ENCODE assay signal across 28 cellular contexts in genomic region chr6:132746049-132746448, GRCh38. TPM values are rescaled to one million over a fixed set of nuclear protein-coding genes. Genes with fewer than 3 reads are reported as not detected.
DNase-seq lines count a peak whose midpoint lies in the region.
"Had no signal": no experiment of that assay in that cellular context is flagged by ENCODE, and none has a peak within 500 bp of the region (broad histone marks: within the 10 kb centered on the region; RNA-seq: fewer than 3 reads in every experiment).

No MANE protein-coding gene starts in this region.

- no peaks in the 10 kb centered on the region for H3K36me3 ChIP-seq in GM23248 (ENCODE audit: low read depth)
- H3K36me3 ChIP-seq in adipocyte (ENCODE audit: control insufficient read depth, insufficient read depth, low read length, severe bottlenecking), result no peaks in the 10 kb centered on the region
- H3K36me3 ChIP-seq in trophoblast cell (ENCODE audit: control insufficient read depth in 1 of 2, insufficient read depth in 2 of 2, low read length in 2 of 2), result no peaks in the 10 kb centered on the region
- H3K36me3 ChIP-seq: BLaER1, transverse colon had no signal

- POLR2A ChIA-PET in activated CD4-positive, alpha-beta memory T cell treated with anti-CD3 and anti-CD28 coated beads, Interleukin-2, amount 10 ng/mL, durations not matched to agents 7 days and 5 days (lab: Charles Lee), result no interaction called here

- H3K4me3 Mint-ChIP-seq in activated CD4-positive, alpha-beta memory T cell treated with anti-CD3 and anti-CD28 coated beads, Interleukin-2, amount 10 ng/mL, durations not matched to agents 7 days and 5 days, result no peak overlapping the region
- H3K4me3 Mint-ChIP-seq: activated CD4-positive, alpha-beta T cell treated with anti-CD3 and anti-CD28 coated beads, Interleukin-2, amount 10 ng/mL, durations not matched to agents 7 days and 5 days; activated CD8-positive, alpha-beta memory T cell treated with anti-CD3 and anti-CD28 coated beads, Interleukin-2, amount 10 ng/mL, durations not matched to agents 7 days and 5 days; activated naive CD4-positive, alpha-beta T cell treated with anti-CD3 and anti-CD28 coated beads for 36 hours; T-helper 2 cell treated with Interferon-gamma antibody and Interleukin-4, amounts not matched to agents 5 μg/mL and 100 μg/mL, for 36 hours had no signal

- no peaks in the 10 kb centered on the region for H3F3A ChIP-seq in GM23248 (ENCODE audit: insufficient read depth)

- no peaks in the 10 kb centered on the region for H3K4me1 ChIP-seq in GM23248 (ENCODE audit: insufficient read depth)
- no peaks in the 10 kb centered on the region for H3K4me1 ChIP-seq in adipocyte (ENCODE audit: control insufficient read depth, insufficient read depth, low read length)
- H3K4me1 ChIP-seq in trophoblast cell (ENCODE audit: control insufficient read depth in 1 of 2, insufficient read depth in 2 of 2, low read length in 2 of 2), result no peaks in the 10 kb centered on the region
- H3K4me1 ChIP-seq: BLaER1, transverse colon had no signal

- H3K9me3 Mint-ChIP-seq in activated CD4-positive, alpha-beta memory T cell treated with anti-CD3 and anti-CD28 coated beads, Interleukin-2, amount 10 ng/mL, durations not matched to agents 7 days and 5 days, result peaks cover 7% of the 10 kb centered on the region
- H3K9me3 Mint-ChIP-seq: immature natural killer cell; T-helper 2 cell treated with Interferon-gamma antibody and Interleukin-4, amounts not matched to agents 5 μg/mL and 100 μg/mL, for 36 hours had no signal

- DNase-seq in GM23248 (peak; percentile 31), NCI-H226 (peak; percentile 58), adipocyte (ENCODE audit: low read depth) (peak; percentile 25), trophoblast cell (peak; percentile 30 to 87), COLO668 (lab: John Stamatoyannopoulos, UW; ENCODE audit: unreplicated experiment) (no peak), NCI-H146 (lab: John Stamatoyannopoulos, UW) (no peak)
- no peak for DNase-seq in activated CD4-positive, alpha-beta memory T cell treated with anti-CD3 and anti-CD28 coated beads, Interleukin-2, amount 10 ng/mL, durations not matched to agents 7 days and 5 days
- DNase-seq: activated CD4-positive, alpha-beta T cell treated with anti-CD3 and anti-CD28 coated beads, Interleukin-2, amount 10 ng/mL, durations not matched to agents 7 days and 5 days; activated CD8-positive, alpha-beta memory T cell treated with anti-CD3 and anti-CD28 coated beads, Interleukin-2, amount 10 ng/mL, durations not matched to agents 7 days and 5 days; activated naive CD4-positive, alpha-beta T cell treated with anti-CD3 and anti-CD28 coated beads for 36 hours; amniotic stem cell; hypothalamus; immature natural killer cell; Karpas-422; NCI-H1092; NCI-H187 treated with DMSO at 0.1 percent for 48 hours; NCI-H526; NK-92 treated with Interleukin-12 subunit alpha and Interleukin-12 subunit beta, amount 100 ng/mL, for 24 hours; SK-N-SH; stimulated activated CD4-positive, alpha-beta T cell treated with anti-CD3 and anti-CD28 coated beads, Interleukin-1b, Interleukin-23, amount 100 ng/mL, for 48 hours; stimulated activated CD8-positive, alpha-beta memory T cell treated with anti-CD3 and anti-CD28 coated beads, Interleukin-4, amount 100 ng/mL, for 48 hours; transverse colon had no signal

- H3K18ac ChIP-seq in trophoblast cell (ENCODE audit: low read length), result no peak overlapping the region

- no peak overlapping the region for H3K27ac ChIP-seq in GM23248
- H3K27ac ChIP-seq in trophoblast cell (ENCODE audit: low read depth, low read length), result no peak overlapping the region
- H3K27ac ChIP-seq: BLaER1, RWPE1, transverse colon, VCaP had no signal

- no peak overlapping the region for H2AK5ac ChIP-seq in trophoblast cell (ENCODE audit: low read length)

- H3K4me2 ChIP-seq in GM23248 (ENCODE audit: unreplicated experiment) (no peak overlapping the region), trophoblast cell (ENCODE audit: low read length) (no peak overlapping the region)
- H3K4me2 ChIP-seq: BLaER1, SK-N-SH had no signal

- H2BK12ac ChIP-seq in trophoblast cell (ENCODE audit: low read length), result no peak overlapping the region

- H3K4ac ChIP-seq in trophoblast cell (ENCODE audit: low read depth, low read length), result no peak overlapping the region

- no peak overlapping the region for H4K91ac ChIP-seq in trophoblast cell (ENCODE audit: low read depth, low read length)

- no peaks in the 10 kb centered on the region for H3K79me1 ChIP-seq in trophoblast cell (ENCODE audit: low read length)

- H3K9me3 ChIP-seq in GM23248 (ENCODE audit: low read depth) (no peaks in the 10 kb centered on the region), adipocyte (ENCODE audit: control insufficient read depth, low read length) (no peaks in the 10 kb centered on the region), trophoblast cell (ENCODE audit: insufficient read depth, low read depth, low read length) (no peaks in the 10 kb centered on the region)
- H3K9me3 ChIP-seq: BLaER1, SK-N-SH, transverse colon had no signal

- H3K23ac ChIP-seq in trophoblast cell (ENCODE audit: low read length), result no peak overlapping the region

- CTCF ChIA-PET in activated CD4-positive, alpha-beta memory T cell treated with anti-CD3 and anti-CD28 coated beads, Interleukin-2, amount 10 ng/mL, durations not matched to agents 7 days and 5 days (lab: Charles Lee), result no interaction called here

- H3K27me3 ChIP-seq in GM23248 (replicated peaks; ENCODE audit: insufficient read depth) (no peaks in the 10 kb centered on the region), adipocyte (replicated peaks; ENCODE audit: control insufficient read depth, insufficient read depth, low read length) (no peaks in the 10 kb centered on the region), trophoblast cell (ENCODE audit: insufficient read depth, low read length) (no peaks in the 10 kb centered on the region)
- H3K27me3 ChIP-seq: BLaER1, transverse colon had no signal

- 32 to 35% methylated on average over 1 of the region's 1 CpG for WGBS in GM23248 (ENCODE audit: low coverage in 1 of 2, low lambda C conversion rate in 2 of 2, missing lambda C conversion rate in 2 of 2), 2 experiments
- WGBS in trophoblast cell (ENCODE audit: extremely low coverage, insufficient coverage, insufficient read length), result no CpG with 5 or more reads among the region's 1 CpG

- no peak overlapping the region for H2AFZ ChIP-seq in GM23248
- no peak overlapping the region for H2AFZ ChIP-seq in trophoblast cell (ENCODE audit: insufficient read depth, low read length, poor library complexity)

- H3K36me3 Mint-ChIP-seq in activated CD4-positive, alpha-beta memory T cell treated with anti-CD3 and anti-CD28 coated beads, Interleukin-2, amount 10 ng/mL, durations not matched to agents 7 days and 5 days (ENCODE audit: low read depth), result peaks cover 16% of the 10 kb centered on the region

- no peaks in the 10 kb centered on the region for H3K79me2 ChIP-seq in GM23248 (ENCODE audit: insufficient read depth)
- no peaks in the 10 kb centered on the region for H3K79me2 ChIP-seq in trophoblast cell (ENCODE audit: control insufficient read depth, insufficient read depth, low read length, poor library complexity)

- H3K4me3 ChIP-seq in GM23248 (no peak overlapping the region), adipocyte (ENCODE audit: low read length) (no peak overlapping the region), trophoblast cell (ENCODE audit: low read depth, low read length) (no peak overlapping the region)
- H3K4me3 ChIP-seq: BLaER1, skin epidermis, transverse colon had no signal

- H4K8ac ChIP-seq in trophoblast cell (ENCODE audit: low read depth, low read length), result no peak overlapping the region

- H3K14ac ChIP-seq in trophoblast cell (ENCODE audit: low read length), result no peak overlapping the region

- in situ Hi-C loops in GM23248 (cut with MboI), result no loop called here

- no peaks in the 10 kb centered on the region for H4K20me1 ChIP-seq in GM23248 (ENCODE audit: insufficient read depth)
- H4K20me1 ChIP-seq: BLaER1 had no signal

- H2BK120ac ChIP-seq in trophoblast cell (ENCODE audit: insufficient read depth, low read length, poor library complexity), result no peak overlapping the region

- peaks cover 35% of the 10 kb centered on the region for H3K4me1 Mint-ChIP-seq in activated CD4-positive, alpha-beta memory T cell treated with anti-CD3 and anti-CD28 coated beads, Interleukin-2, amount 10 ng/mL, durations not matched to agents 7 days and 5 days

- H3K9ac ChIP-seq in GM23248 (no peak overlapping the region), adipocyte (ENCODE audit: low read length) (no peak overlapping the region), trophoblast cell (ENCODE audit: low read length) (no peak overlapping the region)
- H3K9ac ChIP-seq: BLaER1, SK-N-SH had no signal

- H4K12ac ChIP-seq in trophoblast cell (ENCODE audit: low read depth, low read length), result no peak overlapping the region

- H3K9me2 ChIP-seq in GM23248 (ENCODE audit: insufficient read depth), result no peaks in the 10 kb centered on the region
- H3K9me2 ChIP-seq: SK-N-SH had no signal

- H2BK5ac ChIP-seq in trophoblast cell (ENCODE audit: low read depth, low read length, poor library complexity), result no peak overlapping the region

- no peak overlapping the region for H3K27ac Mint-ChIP-seq in activated CD4-positive, alpha-beta memory T cell treated with anti-CD3 and anti-CD28 coated beads, Interleukin-2, amount 10 ng/mL, durations not matched to agents 7 days and 5 days
- H3K27ac Mint-ChIP-seq: activated CD4-positive, alpha-beta T cell treated with anti-CD3 and anti-CD28 coated beads, Interleukin-2, amount 10 ng/mL, durations not matched to agents 7 days and 5 days; activated naive CD4-positive, alpha-beta T cell treated with anti-CD3 and anti-CD28 coated beads for 36 hours; T-helper 2 cell treated with Interferon-gamma antibody and Interleukin-4, amounts not matched to agents 5 μg/mL and 100 μg/mL, for 36 hours had no signal

- peaks cover 3% of the 10 kb centered on the region for H3K27me3 Mint-ChIP-seq in activated CD4-positive, alpha-beta memory T cell treated with anti-CD3 and anti-CD28 coated beads, Interleukin-2, amount 10 ng/mL, durations not matched to agents 7 days and 5 days
- H3K27me3 Mint-ChIP-seq: activated CD4-positive, alpha-beta T cell treated with anti-CD3 and anti-CD28 coated beads, Interleukin-2, amount 10 ng/mL, durations not matched to agents 7 days and 5 days; activated CD8-positive, alpha-beta memory T cell treated with anti-CD3 and anti-CD28 coated beads, Interleukin-2, amount 10 ng/mL, durations not matched to agents 7 days and 5 days had no signal

RNA-seq across cellular contexts. Expression of gene VNN2, which starts 11.7 kb away (rescaled TPM):
- total RNA-seq in GM23248 (2014; rRNA removed; shearing (Covaris generic)), result not detected in 2 replicates
- 0.10 and 0.13 TPM in 2 replicates for polyA plus RNA-seq in GM23248 (2016; fragmentation: Nextera tagmentation; extraction: Ambion mirVana)
- polyA plus RNA-seq in trophoblast cell (2013), result 0.08 and 0.11 TPM in 2 replicates
- total RNA-seq in activated CD4-positive, alpha-beta memory T cell treated with anti-CD3 and anti-CD28 coated beads, Interleukin-2, amount 10 ng/mL, durations not matched to agents 7 days and 5 days, result 1 to 10 TPM; 5.3 to 6.1 TPM
- total RNA-seq: osteoblast had no signal
- polyA plus RNA-seq: SK-N-SH had no signal

RNA-seq across cellular contexts. Expression of gene VNN1, which starts 32.2 kb away (rescaled TPM):
- 0.86 TPM in 1 of 2 replicates, not detected in the other for total RNA-seq in GM23248 (2014; rRNA removed; shearing (Covaris generic))
- polyA plus RNA-seq in GM23248 (2016; fragmentation: Nextera tagmentation; extraction: Ambion mirVana), result 0.52 and 0.61 TPM in 2 replicates
- 0.34 and 0.40 TPM in 2 replicates for polyA plus RNA-seq in trophoblast cell (2013)
- not detected for total RNA-seq in activated CD4-positive, alpha-beta memory T cell treated with anti-CD3 and anti-CD28 coated beads, Interleukin-2, amount 10 ng/mL, durations not matched to agents 7 days and 5 days
- total RNA-seq: activated CD4-positive, alpha-beta T cell treated with anti-CD3 and anti-CD28 coated beads, Interleukin-2, amount 10 ng/mL, durations not matched to agents 7 days and 5 days; activated CD8-positive, alpha-beta memory T cell treated with anti-CD3 and anti-CD28 coated beads, Interleukin-2, amount 10 ng/mL, durations not matched to agents 7 days and 5 days; activated naive CD4-positive, alpha-beta T cell treated with anti-CD3 and anti-CD28 coated beads for 36 hours; osteoblast had no signal
- polyA plus RNA-seq: SK-N-SH had no signal

RNA-seq across cellular contexts. Expression of gene SLC18B1, which starts 52.4 kb away (rescaled TPM):
- total RNA-seq in GM23248 (2014; rRNA removed; shearing (Covaris generic)), result 3.4 and 4.6 TPM in 2 replicates
- polyA plus RNA-seq in GM23248 (2016; fragmentation: Nextera tagmentation; extraction: Ambion mirVana), result 4.6 and 5.8 TPM in 2 replicates
- polyA plus RNA-seq in trophoblast cell (2013), result 10.2 and 10.4 TPM in 2 replicates
- total RNA-seq in activated CD4-positive, alpha-beta memory T cell treated with anti-CD3 and anti-CD28 coated beads, Interleukin-2, amount 10 ng/mL, durations not matched to agents 7 days and 5 days, result 1 to 10 TPM; 7.2 to 7.7 TPM

Comparison
In these comparisons a context has a peak if more than half of its experiments do, and no peak if none do; other contexts are left out.
1. DNase-seq: peak in GM23248 (single experiment), NCI-H226 (single experiment), adipocyte (single experiment) and trophoblast cell (2 of 2); none in activated CD4-positive, alpha-beta memory T cell treated with anti-CD3 and anti-CD28 coated beads, Interleukin-2, amount 10 ng/mL, durations not matched to agents 7 days and 5 days (single experiment), COLO668 (single experiment) and NCI-H146 (single experiment).